21 cellular contexts compared by ENCODE assay signal in genomic region chr1:7018826-7019225, GRCh38.
"Had no signal": no experiment of that assay in that cellular context is flagged by ENCODE, and none has a peak within 500 bp of the region (broad histone marks: within the 10 kb centered on the region; RNA-seq: fewer than 3 reads in every experiment).

No MANE protein-coding gene starts in this region.

- H3K27ac ChIP-seq: KMS-11, SJSA1, SK-N-MC had no signal

- H3K4me2 ChIP-seq: KMS-11 had no signal

- ATAC-seq: Panc1, PC-3, Right ventricle myocardium inferior had no signal

- H3K9ac ChIP-seq: KMS-11 had no signal

- H3K9me3 ChIP-seq: SJSA1 had no signal

- DNase-seq: IMR-90, Kasumi-1, MV-4-11, NCI-H1048, NCI-H1105, NCI-H1436 treated with DMSO at 0.1 percent for 48 hours, NCI-H1694, NCI-H1930, NCI-H2081, NCI-H2107, NCI-H2227 treated with DMSO at 0.1 percent for 48 hours, NCI-H524, NCI-H526 treated with DMSO at 0.1 percent for 48 hours, NCI-H748 treated with DMSO at 0.1 percent for 48 hours, PC-3, SIG-M5 had no signal

- H3K36me3 ChIP-seq: SJSA1 had no signal

- H3K4me3 ChIP-seq: SJSA1, SK-N-MC had no signal

- H3K4me1 ChIP-seq: SJSA1 had no signal
